In genomic region chr17:59391026-59391425, GRCh38 we compare ENCODE assay signal across 18 cellular contexts. TPM values are rescaled to one million over a fixed set of nuclear protein-coding genes. Genes with fewer than 3 reads are reported as not detected.
DNase-seq lines count a peak whose midpoint lies in the region; ATAC-seq and TF ChIP-seq lines count a peak whose summit lies in the region.
"Had no signal": no experiment of that assay in that cellular context is flagged by ENCODE, and none has a peak within 500 bp of the region (broad histone marks: within the 10 kb centered on the region; RNA-seq: fewer than 3 reads in every experiment).

No MANE protein-coding gene starts in this region.

- H3K27ac ChIP-seq in left ventricle myocardium inferior (replicated peaks) = peak overlapping the region; percentile 59
- H3K27ac ChIP-seq in gastrocnemius medialis = peak overlapping the region in 3 of 4 donors; percentile 57 to 97 (median 86)
- no peak overlapping the region for H3K27ac ChIP-seq in suprapubic skin
- H3K27ac ChIP-seq: C4-2B, SJSA1 had no signal

- H3K4me3 ChIP-seq in left ventricle myocardium inferior (no peak overlapping the region), gastrocnemius medialis (no peak overlapping the region), suprapubic skin (no peak overlapping the region)
- H3K4me3 ChIP-seq: SJSA1 had no signal

- TF ChIP-seq CTCF in left ventricle myocardium inferior (IDR thresholded peaks at IDR 0.05; ENCODE audit: borderline replicate concordance) (no peak), nephron progenitor cell (IDR thresholded peaks at IDR 0.05) (no peak), gastrocnemius medialis (IDR thresholded peaks at IDR 0.05 in 4 of 5, conservative IDR thresholded peaks at IDR 0.05 in 1 of 5) (no peak), suprapubic skin (IDR thresholded peaks at IDR 0.05) (no peak)

- no peak overlapping the region for H3K27ac Mint-ChIP-seq in nephron progenitor cell
- H3K27ac Mint-ChIP-seq: IgD-negative memory B cell had no signal

- 88% methylated on average over 4 of the region's 4 CpGs for WGBS in suprapubic skin

- peaks cover 70% of the 10 kb centered on the region for H3K36me3 Mint-ChIP-seq in nephron progenitor cell (ENCODE audit: low read depth)

- peaks cover 47% of the 10 kb centered on the region for H3K4me1 Mint-ChIP-seq in nephron progenitor cell

- ATAC-seq in Right ventricle myocardium inferior = no peak
- no peak for ATAC-seq in gastrocnemius medialis
- ATAC-seq in GM18867 (IDR thresholded peaks at IDR 0.05; ENCODE audit: unreplicated experiment) = no peak
- ATAC-seq: HCT116 had no signal

- H3K9me3 Mint-ChIP-seq in nephron progenitor cell = peaks cover 16% of the 10 kb centered on the region
- H3K9me3 Mint-ChIP-seq: IgD-negative memory B cell had no signal

- TF ChIP-seq POLR2A in gastrocnemius medialis (IDR thresholded peaks at IDR 0.05) (no peak), suprapubic skin (IDR thresholded peaks at IDR 0.05) (no peak)

- in situ Hi-C loops in gastrocnemius medialis (cut with MboI; ENCODE audit: low sequenced_read_pairs in 4 of 4) = no loop called here

- intact Hi-C loops in left ventricle myocardium inferior (cut with micrococcal nuclease) = no loop called here
- intact Hi-C loops in Right ventricle myocardium inferior (cut with DNase I) = no loop called here
- intact Hi-C loops in gastrocnemius medialis (cut with DNase I; ENCODE audit: low total_unique reads) = no loop called here

- peaks cover 62% of the 10 kb centered on the region for H3K36me3 ChIP-seq in left ventricle myocardium inferior
- H3K36me3 ChIP-seq in gastrocnemius medialis = peaks cover 0 to 45% of the 10 kb centered on the region in 2 donors
- H3K36me3 ChIP-seq in suprapubic skin = peaks cover 61% of the 10 kb centered on the region
- H3K36me3 ChIP-seq: SJSA1 had no signal

- peak overlapping the region; percentile 30 for H3K4me3 Mint-ChIP-seq in nephron progenitor cell
- H3K4me3 Mint-ChIP-seq: IgD-negative memory B cell had no signal

- DNase-seq in left ventricle myocardium inferior = no peak
- DNase-seq in Right ventricle myocardium inferior (ENCODE audit: missing footprints) = no peak
- DNase-seq in nephron progenitor cell = no peak
- no peak for DNase-seq in gastrocnemius medialis
- no peak for DNase-seq in suprapubic skin (ENCODE audit: low spot score in 2 of 2)
- no peak for DNase-seq in cerebellar nuclear complex (lab: John Stamatoyannopoulos, UW)
- DNase-seq: GDM1, NCI-H1105, NCI-H146, NCI-H2029, NCI-H2171 treated with DMSO at 0.1 percent for 48 hours, NCI-H526, OCI-M1 had no signal

- H3K27me3 Mint-ChIP-seq in nephron progenitor cell (ENCODE audit: low read depth, poor library complexity) = no peaks in the 10 kb centered on the region
- H3K27me3 Mint-ChIP-seq: IgD-negative memory B cell had no signal

- TF ChIP-seq EP300 in suprapubic skin (IDR thresholded peaks at IDR 0.05) = no peak

- H3K9me3 ChIP-seq in left ventricle myocardium inferior (replicated peaks) = no peaks in the 10 kb centered on the region
- H3K9me3 ChIP-seq in gastrocnemius medialis = no peaks in the 10 kb centered on the region
- H3K9me3 ChIP-seq in suprapubic skin = no peaks in the 10 kb centered on the region
- H3K9me3 ChIP-seq: SJSA1 had no signal

- H3K27me3 ChIP-seq in left ventricle myocardium inferior (ENCODE audit: low read depth) = no peaks in the 10 kb centered on the region
- H3K27me3 ChIP-seq in gastrocnemius medialis = no peaks in the 10 kb centered on the region
- H3K27me3 ChIP-seq in suprapubic skin = no peaks in the 10 kb centered on the region
- H3K27me3 ChIP-seq: SJSA1 had no signal

- H3K4me1 ChIP-seq in left ventricle myocardium inferior (peaks cover 72% of the 10 kb centered on the region), gastrocnemius medialis (peaks cover 32 to 33% of the 10 kb centered on the region in 2 donors), suprapubic skin (no peaks in the 10 kb centered on the region)
- H3K4me1 ChIP-seq: SJSA1 had no signal

RNA-seq across cellular contexts. Expression of gene YPEL2, which starts 59.6 kb away (rescaled TPM):
- total RNA-seq in left ventricle myocardium inferior = 36.3 TPM
- total RNA-seq in Right ventricle myocardium inferior = 32.7 TPM
- total RNA-seq in gastrocnemius medialis = 10 to 100 TPM; 18.9 to 27.4 (median 22.2) TPM
- 10 to 100 TPM; 16.7 to 33.6 (median 21.3) TPM for total RNA-seq in suprapubic skin
